Comparison of ENCODE assay signal across 1 cellular context in genomic region chr17:15996322-15996721, GRCh38.
TF ChIP-seq lines count a peak whose summit lies in the region.

No MANE protein-coding gene starts in this region.

TF ChIP-seq in IMR-90, 13 proteins besides CTCF, POLR2A, EP300 and RAD21:
- TF ChIP-seq NFE2L2 (IDR thresholded peaks at IDR 0.05; ENCODE audit: low read depth, low read length): no peak
- peak; percentile 94 for TF ChIP-seq CEBPB (IDR thresholded peaks at IDR 0.05; ENCODE audit: low read depth, low read length)
- no peak for TF ChIP-seq ELK1 (IDR thresholded peaks at IDR 0.05; ENCODE audit: borderline replicate concordance, low read depth, low read length)
